26 cellular contexts compared by ENCODE assay signal in the genomic region with DNA sequence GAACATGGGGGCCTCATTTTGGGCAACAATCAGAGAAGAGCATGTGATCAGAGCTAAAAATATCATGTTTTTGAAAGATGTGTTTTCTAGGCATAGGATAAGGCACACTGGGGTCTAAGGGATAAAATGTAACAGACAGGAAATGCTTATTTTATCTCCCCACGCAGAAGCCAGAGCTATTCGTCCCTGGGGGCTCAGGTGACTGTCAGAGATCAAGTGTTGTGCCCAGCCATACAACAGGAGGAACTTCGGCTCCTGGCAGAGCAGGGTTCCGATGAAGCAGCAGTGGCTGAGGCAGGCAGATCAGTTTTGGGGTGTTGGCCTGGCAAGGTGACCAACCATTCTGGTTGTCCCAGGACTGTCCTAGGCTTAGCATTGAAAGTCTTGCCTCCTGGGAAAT. TPM values are rescaled to one million over a fixed set of nuclear protein-coding genes. Genes with fewer than 3 reads are reported as not detected.
"Had no signal": no experiment of that assay in that cellular context is flagged by ENCODE, and none has a peak within 500 bp of the region (broad histone marks: within the 10 kb centered on the region; RNA-seq: fewer than 3 reads in every experiment).

No MANE protein-coding gene starts in this region.

- ATAC-seq: activated CD8-positive, alpha-beta memory T cell treated with anti-CD3 and anti-CD28 coated beads, Interleukin-2, amount 10 ng/mL, durations not matched to agents 7 days and 5 days had no signal

- H2AFZ ChIP-seq: PC-9 had no signal

- H3K4me1 ChIP-seq: breast epithelium had no signal

- H3K9me3 Mint-ChIP-seq: activated T-helper 1 cell treated with anti-CD3 and anti-CD28 coated beads, Interleukin-12 subunit alpha, Interleukin-12 subunit beta, Interleukin-2, Interleukin-4 antibody, amounts not matched to agents 30 ng/mL and 10 ng/mL and 1 ng/mL, durations not matched to agents 14 hours and 24 hours and 36 hours; T-helper 1 cell treated with Interleukin-12 subunit alpha and Interleukin-12 subunit beta and Interleukin-4 antibody, amounts not matched to agents 30 μg/mL and 1 μg/mL, for 36 hours had no signal

- H3K4me2 ChIP-seq: KMS-11, PC-9 had no signal

- H3K4me3 ChIP-seq: breast epithelium, MG63, PC-9 had no signal

- H3K9ac ChIP-seq: KMS-11 had no signal

- H3K27ac Mint-ChIP-seq: activated CD8-positive, alpha-beta memory T cell treated with anti-CD3 and anti-CD28 coated beads, Interleukin-2, amount 10 ng/mL, durations not matched to agents 7 days and 5 days; activated naive CD4-positive, alpha-beta T cell treated with anti-CD3 and anti-CD28 coated beads, Interleukin-2, amount 50 U/mL, for 24 hours; activated T-cell treated with anti-CD3 and anti-CD28 coated beads, Interleukin-2, amount 50 U/mL, for 24 hours; activated T-helper 1 cell treated with anti-CD3 and anti-CD28 coated beads, Interleukin-12 subunit alpha, Interleukin-12 subunit beta, Interleukin-2, Interleukin-4 antibody, amounts not matched to agents 30 ng/mL and 10 ng/mL and 1 ng/mL, durations not matched to agents 14 hours and 24 hours and 36 hours; T-helper 1 cell treated with Interleukin-12 subunit alpha and Interleukin-12 subunit beta and Interleukin-4 antibody, amounts not matched to agents 30 μg/mL and 1 μg/mL, for 36 hours had no signal

- H3K4me1 Mint-ChIP-seq: activated CD8-positive, alpha-beta memory T cell treated with anti-CD3 and anti-CD28 coated beads, Interleukin-2, amount 10 ng/mL, durations not matched to agents 7 days and 5 days; activated naive CD4-positive, alpha-beta T cell treated with anti-CD3 and anti-CD28 coated beads, Interleukin-2, amount 50 U/mL, for 24 hours had no signal

- H3K27ac ChIP-seq: breast epithelium, KMS-11, PC-9 had no signal

- H3K9me3 ChIP-seq: MG63 had no signal

- DNase-seq: activated CD4-positive, alpha-beta T cell treated with anti-CD3 and anti-CD28 coated beads for 48 hours; activated CD4-positive, alpha-beta T cell treated with anti-CD3 and anti-CD28 coated beads, Interleukin-2, amount 50 U/mL, for 4 hours; activated CD4-positive, CD25-positive, alpha-beta regulatory T cell treated with anti-CD3 and anti-CD28 coated beads, Interleukin-2, amount 50 U/mL, for 72 hours; activated CD8-positive, alpha-beta memory T cell treated with anti-CD3 and anti-CD28 coated beads, Interleukin-2, amount 10 ng/mL, durations not matched to agents 7 days and 5 days; activated effector memory CD4-positive, alpha-beta T cell treated with Interleukin-2 at 50 U/mL for 16 hours; activated naive CD4-positive, alpha-beta T cell; activated T-cell treated with anti-CD3 and anti-CD28 coated beads, Interleukin-2, amount 50 U/mL, for 24 hours; aorta; caudate nucleus; MG63; NCI-H1105 treated with DMSO at 0.1 percent for 48 hours; NCI-H1436 treated with DMSO at 0.1 percent for 48 hours; NCI-H187 treated with DMSO at 0.1 percent for 48 hours; NCI-H345; NCI-H510A; NCI-H526 treated with DMSO at 0.1 percent for 48 hours; NCI-H82; SHP77 treated with DMSO at 0.1 percent for 48 hours had no signal

- H3K27me3 ChIP-seq: breast epithelium had no signal

- H3K4me3 Mint-ChIP-seq: activated CD8-positive, alpha-beta memory T cell treated with anti-CD3 and anti-CD28 coated beads, Interleukin-2, amount 10 ng/mL, durations not matched to agents 7 days and 5 days; activated naive CD4-positive, alpha-beta T cell treated with anti-CD3 and anti-CD28 coated beads, Interleukin-2, amount 50 U/mL, for 24 hours; activated T-cell treated with anti-CD3 and anti-CD28 coated beads, Interleukin-2, amount 50 U/mL, for 24 hours; activated T-helper 1 cell treated with anti-CD3 and anti-CD28 coated beads, Interleukin-12 subunit alpha, Interleukin-12 subunit beta, Interleukin-2, Interleukin-4 antibody, amounts not matched to agents 30 ng/mL and 10 ng/mL and 1 ng/mL, durations not matched to agents 14 hours and 24 hours and 36 hours; T-helper 1 cell treated with Interleukin-12 subunit alpha and Interleukin-12 subunit beta and Interleukin-4 antibody, amounts not matched to agents 30 μg/mL and 1 μg/mL, for 36 hours had no signal

- H3K36me3 ChIP-seq: breast epithelium, MG63 had no signal

- H3K36me3 Mint-ChIP-seq: activated CD8-positive, alpha-beta memory T cell treated with anti-CD3 and anti-CD28 coated beads, Interleukin-2, amount 10 ng/mL, durations not matched to agents 7 days and 5 days had no signal

RNA-seq across cellular contexts. Expression of gene NPY, which starts 15.2 kb away (rescaled TPM):
- total RNA-seq: activated CD8-positive, alpha-beta memory T cell treated with anti-CD3 and anti-CD28 coated beads, Interleukin-2, amount 10 ng/mL, durations not matched to agents 7 days and 5 days; activated T-helper 1 cell treated with anti-CD3 and anti-CD28 coated beads, Interleukin-12 subunit alpha, Interleukin-12 subunit beta, Interleukin-2, Interleukin-4 antibody, amounts not matched to agents 30 ng/mL and 10 ng/mL and 1 ng/mL, durations not matched to agents 14 hours and 24 hours and 36 hours; aorta; breast epithelium; chondrocyte; PC-9; SK-MEL-5 had no signal
- polyA plus RNA-seq: aorta had no signal
